ENCODE assay signal across 20 cellular contexts in the genomic region with DNA sequence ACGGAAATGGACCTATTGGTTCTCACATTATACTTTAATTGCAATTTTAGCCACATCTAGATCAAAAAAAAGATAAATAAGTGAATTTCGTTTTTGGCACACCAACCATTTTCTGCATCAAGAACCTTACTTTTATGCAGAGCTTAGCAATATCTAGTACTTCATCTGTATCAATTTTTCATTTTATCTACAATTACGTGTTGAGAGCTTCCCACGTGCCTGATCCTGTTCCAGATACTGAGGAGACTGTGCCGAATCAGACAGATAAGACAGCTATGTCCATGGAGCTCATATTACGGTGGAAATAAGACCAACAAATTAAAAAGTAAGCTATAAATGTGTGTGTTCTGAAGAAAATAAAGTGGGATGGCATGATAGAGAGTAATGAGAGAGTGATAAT.
"Had no signal": no experiment of that assay in that cellular context is flagged by ENCODE, and none has a peak within 500 bp of the region (broad histone marks: within the 10 kb centered on the region; RNA-seq: fewer than 3 reads in every experiment).

No MANE protein-coding gene starts in this region.

- H3K27ac ChIP-seq: colonic mucosa, epithelial cell of prostate, esophagus squamous epithelium, gastrocnemius medialis, heart left ventricle, left lung, lower lobe of right lung had no signal

- H3K27me3 ChIP-seq: colonic mucosa, esophagus squamous epithelium, gastrocnemius medialis, heart left ventricle, left lung had no signal

- H3K36me3 ChIP-seq: colonic mucosa, esophagus squamous epithelium, gastrocnemius medialis, heart left ventricle, left lung, lower lobe of right lung had no signal

- DNase-seq: colonic mucosa; cortex of kidney; effector CD8-positive, alpha-beta T cell; effector memory CD8-positive, alpha-beta T cell; endodermal cell; erythroblast; esophagus squamous epithelium; foreskin fibroblast; foreskin melanocyte; gastrocnemius medialis; heart left ventricle; hippocampal formation; left cardiac atrium; left lung; left ventricle myocardium superior; lower lobe of right lung; mesenchymal stem cell; mucosa of descending colon; naive B cell had no signal

- H3K4me1 ChIP-seq: colonic mucosa, esophagus squamous epithelium, gastrocnemius medialis, heart left ventricle, left lung, lower lobe of right lung had no signal

- H3K4me3 ChIP-seq: colonic mucosa, esophagus squamous epithelium, gastrocnemius medialis, heart left ventricle, left lung, lower lobe of right lung, mucosa of descending colon had no signal

- H3K9me3 ChIP-seq: colonic mucosa, esophagus squamous epithelium, gastrocnemius medialis, left lung, lower lobe of right lung, mucosa of descending colon had no signal
